8 cellular contexts compared by ENCODE assay signal in genomic region chr12:110744176-110744575, GRCh38. TPM values are rescaled to one million over a fixed set of nuclear protein-coding genes. Genes with fewer than 3 reads are reported as not detected.
DNase-seq lines count a peak whose midpoint lies in the region; ATAC-seq lines count a peak whose summit lies in the region.

No MANE protein-coding gene starts in this region.

- H3K27me3 ChIP-seq in muscle layer of duodenum (ENCODE audit: low read depth, low read length) = no peaks in the 10 kb centered on the region

- no peak overlapping the region for H3K4me3 Mint-ChIP-seq in dendritic cell treated with granulocyte-macrophage colony-stimulating factor and Interleukin-4, amounts not matched to agents 40 ng/mL and 50 ng/mL, for 4 days

- peak overlapping the region; percentile 75 to 77 for H3K4me3 ChIP-seq in muscle layer of duodenum (ENCODE audit: low read depth in 1 of 2, low read length in 2 of 2)

- H3K27me3 Mint-ChIP-seq in dendritic cell treated with granulocyte-macrophage colony-stimulating factor and Interleukin-4, amounts not matched to agents 40 ng/mL and 50 ng/mL, for 4 days = no peaks in the 10 kb centered on the region

- DNase-seq in AG08395 (ENCODE audit: low spot score) (peak; percentile 69), M059J (ENCODE audit: low read depth) (peak; percentile 69)
- DNase-seq in activated CD4-positive, alpha-beta T cell treated with anti-CD3 and anti-CD28 coated beads for 48 hours = no peak

- ATAC-seq in HG03442 (IDR thresholded peaks at IDR 0.05; ENCODE audit: unreplicated experiment) (no peak), GM21737 (IDR thresholded peaks at IDR 0.05; ENCODE audit: unreplicated experiment) (no peak), HG03469 (IDR thresholded peaks at IDR 0.05; ENCODE audit: unreplicated experiment) (no peak)

- no peaks in the 10 kb centered on the region for H3K9me3 ChIP-seq in muscle layer of duodenum (ENCODE audit: control insufficient read depth in 1 of 2, low read length in 2 of 2)

- peak overlapping the region; percentile 90 for H3K27ac Mint-ChIP-seq in dendritic cell treated with granulocyte-macrophage colony-stimulating factor and Interleukin-4, amounts not matched to agents 40 ng/mL and 50 ng/mL, for 4 days

- no peak overlapping the region for H3K27ac ChIP-seq in muscle layer of duodenum (ENCODE audit: low read length)

- peaks cover 35% of the 10 kb centered on the region for H3K4me1 Mint-ChIP-seq in dendritic cell treated with granulocyte-macrophage colony-stimulating factor and Interleukin-4, amounts not matched to agents 40 ng/mL and 50 ng/mL, for 4 days (ENCODE audit: low read depth)

- H3K9me3 Mint-ChIP-seq in dendritic cell treated with granulocyte-macrophage colony-stimulating factor and Interleukin-4, amounts not matched to agents 40 ng/mL and 50 ng/mL, for 4 days = no peaks in the 10 kb centered on the region

- intact Hi-C loops in dendritic cell treated with granulocyte-macrophage colony-stimulating factor and Interleukin-4, amounts not matched to agents 40 ng/mL and 50 ng/mL, for 4 days (cut with micrococcal nuclease) = no loop called here

- no peaks in the 10 kb centered on the region for H3K36me3 ChIP-seq in muscle layer of duodenum (ENCODE audit: control insufficient read depth in 1 of 2, insufficient read depth in 2 of 2, low read length in 2 of 2)

- H3K4me1 ChIP-seq in muscle layer of duodenum (ENCODE audit: control insufficient read depth in 1 of 2, insufficient read depth in 2 of 2, low read length in 2 of 2) = peaks cover 21 to 38% of the 10 kb centered on the region in 2 donors

- peaks cover 20% of the 10 kb centered on the region for H3K36me3 Mint-ChIP-seq in dendritic cell treated with granulocyte-macrophage colony-stimulating factor and Interleukin-4, amounts not matched to agents 40 ng/mL and 50 ng/mL, for 4 days (ENCODE audit: low read depth)

RNA-seq across cellular contexts. Expression of gene PPP1CC, which starts 1.5 kb away (rescaled TPM):
- 107 and 130 TPM in 2 replicates for total RNA-seq in M059J (2014; rRNA removed; shearing (Covaris generic))

RNA-seq across cellular contexts. Expression of gene HVCN1, which starts 55.3 kb away (rescaled TPM):
- total RNA-seq in M059J (2014; rRNA removed; shearing (Covaris generic)) = 0.30 and 2.1 TPM in 2 replicates
